Comparison of ENCODE assay signal across 1 cellular context in genomic region chr1:40257688-40258444, GRCh38.
A peak's percentile ranks its signal among the peaks of the same experiment; 100 is the strongest.
TF ChIP-seq lines count a peak whose summit lies in the region.

ZMPSTE24 (plus strand) TSS chr1:40258236; CDS start chr1:40258272, 36 bp downstream.

TF ChIP-seq in HepG2, 621 proteins besides CTCF, POLR2A, EP300 and RAD21 (continued from another document and continues in another):
- peak; percentile 86 for TF ChIP-seq HMGXB3 (CRISPR knock-in tag; IDR thresholded peaks at IDR 0.05; ENCODE audit: borderline replicate concordance)
- no peak for TF ChIP-seq ZNF251 (CRISPR knock-in tag; IDR thresholded peaks at IDR 0.05)
- 0 out of 2 replicates have a peak, but pooled peaks have one; percentile 81 for TF ChIP-seq ZNF101 (CRISPR knock-in tag; IDR thresholded peaks at IDR 0.05; ENCODE audit: borderline replicate concordance, low read depth)
- TF ChIP-seq DNMT1 (CRISPR knock-in tag; IDR thresholded peaks at IDR 0.05) = peak; percentile 89; the same call in 1 of the 2 replicates
- TF ChIP-seq ZNF574 (CRISPR knock-in tag; IDR thresholded peaks at IDR 0.05) = peak; percentile 96
- TF ChIP-seq ZIK1 (CRISPR knock-in tag; IDR thresholded peaks at IDR 0.05; ENCODE audit: borderline replicate concordance, low read depth) = no peak
- peak; percentile 92; the same call in 1 of the 2 replicates for TF ChIP-seq ZNF615 (CRISPR knock-in tag; IDR thresholded peaks at IDR 0.05; ENCODE audit: borderline replicate concordance)
- TF ChIP-seq ZNF660 (CRISPR knock-in tag; IDR thresholded peaks at IDR 0.05; ENCODE audit: borderline replicate concordance, low read depth) = no peak
- TF ChIP-seq ZHX2 (IDR thresholded peaks at IDR 0.05; ENCODE audit: low read depth) = peak; percentile 84
- no peak for TF ChIP-seq ZHX2 (CRISPR knock-in tag; IDR thresholded peaks at IDR 0.05; ENCODE audit: borderline replicate concordance)
- peak; percentile 99 for TF ChIP-seq IRF2 (CRISPR knock-in tag; IDR thresholded peaks at IDR 0.05)
- TF ChIP-seq TSC22D2 (CRISPR knock-in tag; IDR thresholded peaks at IDR 0.05; ENCODE audit: borderline replicate concordance) = peak; percentile 7; the same call in 1 of the 2 replicates
- TF ChIP-seq HNF4A (CRISPR knock-in tag; IDR thresholded peaks at IDR 0.05) = peak; percentile 27
- peak; percentile 59; the same call in 1 of the 2 replicates for TF ChIP-seq NCOR1 (IDR thresholded peaks at IDR 0.05; ENCODE audit: borderline replicate concordance, low read length)
- peak; percentile 98 for TF ChIP-seq DMAP1 (CRISPR knock-in tag; IDR thresholded peaks at IDR 0.05)
- TF ChIP-seq ZNF546 (CRISPR knock-in tag; conservative IDR thresholded peaks at IDR 0.05) = peak; percentile 61; the same call in 1 of the 2 replicates
- TF ChIP-seq PCBP2 (optimal IDR thresholded peaks at IDR 0.05; ENCODE audit: low read depth, low read length, poor library complexity, severe bottlenecking) = no peak
- no peak for TF ChIP-seq ZNF326 (CRISPR knock-in tag; IDR thresholded peaks at IDR 0.05; ENCODE audit: borderline replicate concordance)
- TF ChIP-seq GABPB1 (CRISPR knock-in tag; IDR thresholded peaks at IDR 0.05) = peak; percentile 99
- TF ChIP-seq REPIN1 (CRISPR knock-in tag; IDR thresholded peaks at IDR 0.05; ENCODE audit: borderline replicate concordance, low read depth) = peak; percentile 95
- peak; percentile 53; the same call in 1 of the 2 replicates for TF ChIP-seq ZNF441 (CRISPR knock-in tag; IDR thresholded peaks at IDR 0.05; ENCODE audit: borderline replicate concordance)
- no peak for TF ChIP-seq ZFP62 (CRISPR knock-in tag; IDR thresholded peaks at IDR 0.05)
- peak; percentile 75; the same call in 1 of the 2 replicates for TF ChIP-seq KLF12 (CRISPR knock-in tag; IDR thresholded peaks at IDR 0.05; ENCODE audit: borderline replicate concordance)
- TF ChIP-seq ZNF329 (CRISPR knock-in tag; IDR thresholded peaks at IDR 0.05; ENCODE audit: low read depth) = peak; percentile 87; the same call in 1 of the 2 replicates
- no peak; the same call in 1 of the 2 replicates for TF ChIP-seq ZMYM3 (CRISPR knock-in tag; IDR thresholded peaks at IDR 0.05)
- peak; percentile 99 for TF ChIP-seq ZNF34 (CRISPR knock-in tag; IDR thresholded peaks at IDR 0.05; ENCODE audit: borderline replicate concordance)
- TF ChIP-seq TFE3 (CRISPR knock-in tag; IDR thresholded peaks at IDR 0.05) = peak; percentile 46; the same call in 1 of the 2 replicates
- peak; percentile 85; the same call in 1 of the 2 replicates for TF ChIP-seq ZNF790 (CRISPR knock-in tag; IDR thresholded peaks at IDR 0.05; ENCODE audit: borderline replicate concordance)
- peak; percentile 89 for TF ChIP-seq POLR2G (IDR thresholded peaks at IDR 0.05; ENCODE audit: low read depth, low read length)
- TF ChIP-seq ZSCAN25 (CRISPR knock-in tag; IDR thresholded peaks at IDR 0.05) = peak; percentile 78
- peak; percentile 89 for TF ChIP-seq ZNF18 (CRISPR knock-in tag; IDR thresholded peaks at IDR 0.05; ENCODE audit: insufficient replicate concordance)
- peak; percentile 74; the same call in 1 of the 2 replicates for TF ChIP-seq ZBTB7B (CRISPR knock-in tag; IDR thresholded peaks at IDR 0.05)
- TF ChIP-seq ZNF878 (CRISPR knock-in tag; IDR thresholded peaks at IDR 0.05) = peak; percentile 80; the same call in 1 of the 2 replicates
- no peak for TF ChIP-seq PRDM15 (CRISPR knock-in tag; IDR thresholded peaks at IDR 0.05)
- no peak for TF ChIP-seq HMGA1 (CRISPR knock-in tag; conservative IDR thresholded peaks at IDR 0.05)
- TF ChIP-seq TFDP1 (CRISPR knock-in tag; IDR thresholded peaks at IDR 0.05; ENCODE audit: borderline replicate concordance) = peak; percentile 80
- no peak for TF ChIP-seq HNRNPK (IDR thresholded peaks at IDR 0.05; ENCODE audit: low read depth, low read length, poor library complexity, severe bottlenecking)
- peak; percentile 58; the same call in 1 of the 2 replicates for TF ChIP-seq ZNF510 (CRISPR knock-in tag; IDR thresholded peaks at IDR 0.05; ENCODE audit: low read depth)
